Comparison of ENCODE assay signal across 16 cellular contexts in genomic region chr12:3326156-3326849, GRCh38.
"Had no signal": no experiment of that assay in that cellular context is flagged by ENCODE, and none has a peak within 500 bp of the region (broad histone marks: within the 10 kb centered on the region; RNA-seq: fewer than 3 reads in every experiment).

No MANE protein-coding gene starts in this region.

- H3K9me3 ChIP-seq: psoas muscle, right atrium auricular region, thoracic aorta had no signal

- H3K4me3 ChIP-seq: psoas muscle, right atrium auricular region, thoracic aorta had no signal

- H3K27me3 ChIP-seq: right atrium auricular region had no signal

- H3K36me3 ChIP-seq: right atrium auricular region, thoracic aorta had no signal

- DNase-seq: activated CD8-positive, alpha-beta memory T cell treated with anti-CD3 and anti-CD28 coated beads, Interleukin-2, amount 50 U/mL, for 48 hours; activated naive CD4-positive, alpha-beta T cell treated with Interleukin-2 at 50 U/mL for 16 hours; activated T-cell treated with anti-CD3 and anti-CD28 coated beads, Interleukin-2, amount 50 U/mL, for 4 hours; amygdala; cortex of kidney; erythroblast; foreskin fibroblast; nephron progenitor cell; stimulated activated CD4-positive, alpha-beta T cell treated with anti-CD3 and anti-CD28 coated beads, Interleukin-4, amount 100 ng/mL, for 24 hours; stimulated activated naive CD4-positive, alpha-beta T cell treated with Interleukin-2 at 50 U/mL for 16 hours had no signal

- FAIRE-seq: bronchial epithelial cell had no signal

- ATAC-seq: activated T-cell treated with anti-CD3 and anti-CD28 coated beads, Interleukin-2, amount 50 U/mL, for 4 hours; SK-N-SH treated with all-trans-retinoic acid at 6 μM for 48 hours had no signal

- H3K27ac ChIP-seq: psoas muscle, right atrium auricular region, thoracic aorta, VCaP had no signal

- H3K4me1 ChIP-seq: right atrium auricular region had no signal
